Comparison of ENCODE assay signal across 14 cellular contexts in the genomic region with DNA sequence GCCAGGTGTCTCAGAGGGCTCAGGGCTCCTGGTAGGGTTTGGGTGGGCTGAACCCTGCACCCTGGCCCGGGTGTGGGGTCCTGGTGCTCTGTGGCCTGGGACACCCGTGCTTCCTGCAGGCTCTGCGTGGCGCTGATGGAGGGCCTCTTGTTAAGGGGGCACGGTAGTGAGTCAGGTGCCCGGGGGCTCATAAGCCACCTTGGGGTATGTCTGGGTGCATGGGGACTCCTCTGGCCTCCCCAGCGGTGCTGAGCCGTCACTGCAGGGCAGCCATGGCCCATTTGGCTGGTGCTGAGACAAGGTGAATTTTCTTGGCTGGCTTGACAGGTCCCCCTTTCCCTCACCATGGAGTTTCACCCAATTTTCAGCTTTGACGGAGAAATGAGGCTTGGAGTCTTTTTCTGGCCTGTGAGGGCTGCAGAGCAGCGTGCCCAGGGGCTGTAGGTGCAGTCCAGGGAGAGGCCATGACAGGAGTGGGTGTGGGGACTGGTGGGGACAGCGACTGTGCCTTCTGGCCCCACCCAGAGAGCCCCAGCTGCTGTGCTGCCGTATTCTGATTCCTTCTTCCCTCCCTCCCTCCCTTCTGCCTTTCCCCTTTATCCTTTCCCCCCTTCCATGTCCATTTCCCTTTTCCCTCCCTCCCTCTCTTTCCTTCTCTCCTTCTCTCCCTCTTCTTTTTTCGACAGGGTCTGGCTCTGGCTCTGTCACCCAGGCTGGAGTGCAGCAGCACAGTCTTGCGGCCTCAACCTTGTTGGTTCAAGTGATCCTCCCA. TPM values are rescaled to one million over a fixed set of nuclear protein-coding genes. Genes with fewer than 3 reads are reported as not detected.
DNase-seq lines count a peak whose midpoint lies in the region; ATAC-seq, FAIRE-seq and TF ChIP-seq lines count a peak whose summit lies in the region.
"Had no signal": no experiment of that assay in that cellular context is flagged by ENCODE, and none has a peak within 500 bp of the region (broad histone marks: within the 10 kb centered on the region; RNA-seq: fewer than 3 reads in every experiment).

No MANE protein-coding gene starts in this region.

- H3K27ac ChIP-seq in CD4-positive, alpha-beta memory T cell (ENCODE audit: low read depth, low read length): no peak overlapping the region
- H3K27ac ChIP-seq in HEK293 (ENCODE audit: extremely low read depth, low read depth, low read length) (peak overlapping the region; percentile 28; the same call in 1 of the 2 replicates), H1 (ENCODE audit: low read depth, low read length) (no peak overlapping the region)
- H3K27ac ChIP-seq: gastrocnemius medialis, pancreas had no signal

- TF ChIP-seq POLR2A in H1 (IDR thresholded peaks at IDR 0.05; ENCODE audit: control extremely low read depth in 1 of 2, low read depth in 2 of 2, low read length in 2 of 2): no peak

- H3K9ac ChIP-seq in H1 (replicated peaks in 1 of 4; ENCODE audit: extremely low read depth in 1 of 4, low read depth in 3 of 4, low read length in 3 of 4): no peak overlapping the region

- CTCF ChIA-PET in CD4-positive, alpha-beta memory T cell (lab: Charles Lee; ENCODE audit: partially characterized antibody): no interaction called here
- CTCF ChIA-PET in HEK293 (lab: Yijun Ruan, JAX): no interaction called here
- CTCF ChIA-PET in H1 (lab: Charles Lee; ENCODE audit: partially characterized antibody): interaction anchor here (1.8 to 2.2 kb wide), 2 partner anchors 9 to 40 kb away, joined by 5 read pairs; no protein-coding TSS in a partner anchor

- no peak overlapping the region for H2BK15ac ChIP-seq in H1 (ENCODE audit: low read length)

- H4K20me1 ChIP-seq in H1 (replicated peaks in 1 of 2; ENCODE audit: control insufficient read depth in 1 of 2, insufficient read depth in 2 of 2, low read length in 2 of 2): peaks cover 31 to 59% of the 10 kb centered on the region in 2 experiments

- no peak overlapping the region for H4K5ac ChIP-seq in H1 (ENCODE audit: insufficient read length, low read depth, low read length)

- H3K18ac ChIP-seq in H1 (ENCODE audit: extremely low read depth, low read length): no peak overlapping the region

- H2BK20ac ChIP-seq in H1 (ENCODE audit: low read length): no peak overlapping the region

- H3K4me3 Mint-ChIP-seq in CD4-positive, alpha-beta memory T cell: peak overlapping the region in 4 of 8 donors; percentile 7 to 61 (median 27)
- no peak overlapping the region for H3K4me3 Mint-ChIP-seq in natural killer cell treated with Interleukin-12 subunit alpha and Interleukin-12 subunit beta and Interleukin-15 and Interleukin-18, amount 100 ng/mL, for 72 hours

- no peak for TF ChIP-seq RAD21 in H1 (IDR thresholded peaks at IDR 0.05 in 1 of 2, conservative IDR thresholded peaks at IDR 0.05 in 1 of 2; ENCODE audit: low read depth in 2 of 2, low read length in 2 of 2)

- H3K23ac ChIP-seq in H1 (ENCODE audit: insufficient read length): no peak overlapping the region

- TF ChIP-seq CTCF in HEK293 (tag by site-specific recombination; IDR thresholded peaks at IDR 0.05): no peak
- no peak for TF ChIP-seq CTCF in H1 (IDR thresholded peaks at IDR 0.05; ENCODE audit: control extremely low read depth in 1 of 3, insufficient read depth in 1 of 3, low read depth in 1 of 3, low read length in 3 of 3)

- POLR2A ChIA-PET in CD4-positive, alpha-beta memory T cell (lab: Charles Lee; ENCODE audit: partially characterized antibody): interaction anchor here (1.2 kb wide), 1 partner anchor 12 kb away, joined by 6 read pairs; no protein-coding TSS in a partner anchor
- POLR2A ChIA-PET in HEK293 (lab: Yijun Ruan, JAX) (interaction anchor here (0.6 kb wide), 1 partner anchor 33 kb away, joined by 3 read pairs; no protein-coding TSS in a partner anchor), H1 (lab: Charles Lee; ENCODE audit: partially characterized antibody) (interaction anchor here (1.6 kb wide), 1 partner anchor 23 kb away, joined by 3 read pairs; no protein-coding TSS in a partner anchor)

- H3K36me3 ChIP-seq in CD4-positive, alpha-beta memory T cell (ENCODE audit: insufficient read depth, low read length): no peaks in the 10 kb centered on the region
- H3K36me3 ChIP-seq in HEK293 (ENCODE audit: control insufficient read depth in 2 of 2, insufficient read depth in 1 of 2, low read length in 2 of 2) (peaks cover 0 to 13% of the 10 kb centered on the region in 2 experiments; a peak in 2 of 3 replicates), H1 (ENCODE audit: control insufficient read depth in 2 of 4, insufficient read depth in 4 of 4, low read length in 3 of 4) (no peaks in the 10 kb centered on the region)
- H3K36me3 ChIP-seq: gastrocnemius medialis, pancreas had no signal

- no peak overlapping the region for H4K91ac ChIP-seq in H1 (replicated peaks; ENCODE audit: insufficient read length, low read length)

- peaks cover 28 to 78% (median 51%) of the 10 kb centered on the region in 4 donors for H3K4me1 Mint-ChIP-seq in CD4-positive, alpha-beta memory T cell
- H3K4me1 Mint-ChIP-seq in natural killer cell treated with Interleukin-12 subunit alpha and Interleukin-12 subunit beta and Interleukin-15 and Interleukin-18, amount 100 ng/mL, for 72 hours (ENCODE audit: low read depth in 2 of 2): peaks cover 20 to 28% of the 10 kb centered on the region in 2 donors

- ATAC-seq in natural killer cell treated with Interleukin-12 subunit alpha and Interleukin-12 subunit beta and Interleukin-15 and Interleukin-18, amount 100 ng/mL, for 72 hours: no peak
- ATAC-seq: gastrocnemius medialis had no signal

- intact Hi-C loops in CD4-positive, alpha-beta memory T cell (cut with micrococcal nuclease): no loop called here

- no peak overlapping the region for H3K56ac ChIP-seq in H1 (replicated peaks; ENCODE audit: insufficient read length, low read depth, low read length)

- no peak for FAIRE-seq in H1 (lab: Jason Lieb, UNC)
- FAIRE-seq: pancreas had no signal

- peak overlapping the region; percentile 63; the same call in 1 of the 2 replicates for H2BK5ac ChIP-seq in H1 (ENCODE audit: low read depth, low read length)

- no peak overlapping the region for H2BK12ac ChIP-seq in H1 (ENCODE audit: low read depth, low read length)

- H3K4me3 ChIP-seq in CD4-positive, alpha-beta memory T cell (ENCODE audit: low read length in 2 of 2): no peak overlapping the region
- no peak overlapping the region for H3K4me3 ChIP-seq in HEK293 (ENCODE audit: low read depth, low read length)
- H3K4me3 ChIP-seq in H1 (ENCODE audit: extremely low read depth in 1 of 4, insufficient read depth in 2 of 4, low read depth in 3 of 4, low read length in 4 of 4): no peak overlapping the region
- H3K4me3 ChIP-seq: gastrocnemius medialis, pancreas had no signal

- H3K9me3 ChIP-seq in CD4-positive, alpha-beta memory T cell (ENCODE audit: control insufficient read depth in 1 of 2, low read length in 2 of 2): no peaks in the 10 kb centered on the region
- H3K9me3 ChIP-seq in HEK293 (ENCODE audit: control insufficient read depth, insufficient read depth, low read depth, low read length) (no peaks in the 10 kb centered on the region), H1 (ENCODE audit: insufficient read depth in 2 of 2, low read depth in 1 of 2, low read length in 1 of 2) (no peaks in the 10 kb centered on the region)
- H3K9me3 ChIP-seq: gastrocnemius medialis, pancreas had no signal

- no peaks in the 10 kb centered on the region for H3K27me3 ChIP-seq in CD4-positive, alpha-beta memory T cell (ENCODE audit: insufficient read depth, low read length)
- H3K27me3 ChIP-seq in H1 (replicated peaks in 1 of 4; ENCODE audit: control insufficient read depth in 3 of 4, extremely low read depth in 1 of 4, insufficient read depth in 3 of 4, low read length in 3 of 4): no peaks in the 10 kb centered on the region
- H3K27me3 ChIP-seq: gastrocnemius medialis, pancreas had no signal

- DNase-seq in CD4-positive, alpha-beta memory T cell: no peak
- DNase-seq in H1 (ENCODE audit: low read depth in 1 of 2, low spot score in 2 of 2): no peak
- DNase-seq in natural killer cell treated with Interleukin-12 subunit alpha and Interleukin-12 subunit beta and Interleukin-15 and Interleukin-18, amount 100 ng/mL, for 72 hours (ENCODE audit: low spot score): peak; percentile 34
- no peak for DNase-seq in DMS 273 treated with DMSO at 0.1 percent for 48 hours (lab: John Stamatoyannopoulos, UW)
- DNase-seq in epidermal melanocyte (ENCODE audit: insufficient read length, low spot score): no peak
- no peak for DNase-seq in effector CD8-positive, alpha-beta T cell (lab: John Stamatoyannopoulos, UW)
- DNase-seq: activated effector memory CD4-positive, alpha-beta T cell treated with anti-CD3 and anti-CD28 coated beads, Interleukin-2, amount 50 U/mL, for 16 hours; anterior cingulate cortex; gastrocnemius medialis; GOT3; NCI-H187; stimulated activated CD4-positive, alpha-beta T cell treated with anti-CD3 and anti-CD28 coated beads, Interleukin-1b, Interleukin-23, amount 100 ng/mL, for 48 hours had no signal

- H3K79me2 ChIP-seq in H1 (ENCODE audit: control insufficient read depth in 1 of 2, insufficient read depth in 2 of 2, low read length in 2 of 2): peaks cover 43 to 99% of the 10 kb centered on the region in 2 experiments; a peak in 3 of 4 replicates

- H3K36me3 Mint-ChIP-seq in CD4-positive, alpha-beta memory T cell: peaks cover 3 to 8% of the 10 kb centered on the region in 2 donors
- no peaks in the 10 kb centered on the region for H3K36me3 Mint-ChIP-seq in natural killer cell treated with Interleukin-12 subunit alpha and Interleukin-12 subunit beta and Interleukin-15 and Interleukin-18, amount 100 ng/mL, for 72 hours

- no peak overlapping the region for H3K14ac ChIP-seq in H1 (ENCODE audit: insufficient read length)

- H2AFZ ChIP-seq in H1 (ENCODE audit: low read length): no peak overlapping the region

- no peak for TF ChIP-seq EP300 in H1 (IDR thresholded peaks at IDR 0.05; ENCODE audit: borderline replicate concordance in 1 of 2, low read depth in 2 of 2, low read length in 2 of 2)

- no peak overlapping the region for H2AK5ac ChIP-seq in H1 (ENCODE audit: low read depth, low read length)

- no peaks in the 10 kb centered on the region for H3K23me2 ChIP-seq in H1 (ENCODE audit: low read depth, low read length)

- H3K9me3 Mint-ChIP-seq in CD4-positive, alpha-beta memory T cell: peaks cover 0 to 3% (median 0%) of the 10 kb centered on the region in 8 donors
- no peaks in the 10 kb centered on the region for H3K9me3 Mint-ChIP-seq in natural killer cell treated with Interleukin-12 subunit alpha and Interleukin-12 subunit beta and Interleukin-15 and Interleukin-18, amount 100 ng/mL, for 72 hours

- H3K79me1 ChIP-seq in H1 (ENCODE audit: low read depth, low read length): peaks cover 28% of the 10 kb centered on the region

- H3K4me1 ChIP-seq in CD4-positive, alpha-beta memory T cell (ENCODE audit: insufficient read depth, low read length): peaks cover 90% of the 10 kb centered on the region
- H3K4me1 ChIP-seq in HEK293 (ENCODE audit: control insufficient read depth, insufficient read depth, low read length): peaks cover 13% of the 10 kb centered on the region
- peaks cover 0 to 27% (median 17%) of the 10 kb centered on the region in 4 experiments; a peak in 5 of 7 replicates for H3K4me1 ChIP-seq in H1 (replicated peaks in 1 of 4; ENCODE audit: control insufficient read depth in 3 of 4, insufficient read depth in 4 of 4, low read length in 3 of 4)
- H3K4me1 ChIP-seq: pancreas had no signal

- no peak overlapping the region for H2BK120ac ChIP-seq in H1 (replicated peaks; ENCODE audit: low read depth, low read length)

- no peak overlapping the region for H3K4ac ChIP-seq in H1 (replicated peaks; ENCODE audit: insufficient read length, low read depth, low read length)

- peak overlapping the region; percentile 2 to 87 (median 57) for H3K27ac Mint-ChIP-seq in CD4-positive, alpha-beta memory T cell
- H3K27ac Mint-ChIP-seq in natural killer cell treated with Interleukin-12 subunit alpha and Interleukin-12 subunit beta and Interleukin-15 and Interleukin-18, amount 100 ng/mL, for 72 hours: no peak overlapping the region

- no peaks in the 10 kb centered on the region for H3K27me3 Mint-ChIP-seq in CD4-positive, alpha-beta memory T cell
- H3K27me3 Mint-ChIP-seq in natural killer cell treated with Interleukin-12 subunit alpha and Interleukin-12 subunit beta and Interleukin-15 and Interleukin-18, amount 100 ng/mL, for 72 hours: no peaks in the 10 kb centered on the region

- H4K8ac ChIP-seq in H1 (ENCODE audit: extremely low read depth, insufficient read depth, low read length): peak overlapping the region; percentile 57; the same call in 1 of the 2 replicates

- no peak overlapping the region for H3K4me2 ChIP-seq in H1 (ENCODE audit: insufficient read depth in 1 of 2, low read depth in 2 of 2, low read length in 2 of 2)

- WGBS in H1 (ENCODE audit: extremely low coverage in 1 of 2, insufficient coverage in 1 of 2, insufficient read length in 1 of 2, insufficient replicate concordance in 2 of 2, low coverage in 1 of 2, low lambda C conversion rate in 2 of 2, missing lambda C conversion rate in 1 of 2), 2 experiments: 90% methylated on average over 14 of the region's 14 CpGs; no CpG with 5 or more reads in 1 of the 2 experiments

RNA-seq across cellular contexts. Expression of gene SKI, which starts 40.4 kb away (rescaled TPM):
- total RNA-seq in CD4-positive, alpha-beta memory T cell: 100 to 1,000 TPM in 1 of 2 experiments, 10 to 100 TPM in 1; 96.1 to 104 TPM
- under 1 TPM; 0.08 to 0.86 TPM for polyA plus RNA-seq in CD4-positive, alpha-beta memory T cell
- 80.2 and 87.6 TPM in 2 replicates for total RNA-seq in H1 (2021; fragmentation: NEBNext Ultra II Directional; extraction: Animal tissue kit (Norgen Biotek cat#: 25700))
- 8.3 and 14.5 TPM in 2 replicates for polyA plus RNA-seq in H1 (2011; rRNA removed)
- polyA plus RNA-seq in H1 (2011; cell fraction: cytosol; rRNA removed): 8.6 TPM
- 19.2 TPM for polyA plus RNA-seq in H1 (2011; cell fraction: nucleus; rRNA removed)
- 24.8 to 35.9 TPM (median 32.3 TPM) in 4 replicates for polyA plus RNA-seq in H1 (2012, experiment 1 of 2)
- polyA plus RNA-seq in H1 (2012, experiment 2 of 2): 36.5 TPM
- polyA plus RNA-seq in H1 (2013, experiment 1 of 2): 40.2 TPM
- polyA plus RNA-seq in H1 (2013, experiment 2 of 2): 39.7 TPM
- polyA minus RNA-seq in H1 (2011; rRNA and poly(A)+ RNA removed): 6.3 and 7.3 TPM in 2 replicates
- polyA minus RNA-seq in H1 (2011; cell fraction: cytosol; rRNA and poly(A)+ RNA removed): 30.0 TPM
- polyA minus RNA-seq in H1 (2011; cell fraction: nucleus; rRNA and poly(A)+ RNA removed): 27.1 TPM
- total RNA-seq in natural killer cell treated with Interleukin-12 subunit alpha and Interleukin-12 subunit beta and Interleukin-15 and Interleukin-18, amount 100 ng/mL, for 72 hours: 10 to 100 TPM; 16.5 to 42.7 TPM

Comparison
In these comparisons a context has a peak if more than half of its experiments do, and no peak if none do; other contexts are left out.
1. H3K27ac Mint-ChIP-seq: peak in CD4-positive, alpha-beta memory T cell (7 of 7); none in natural killer cell treated with Interleukin-12 subunit alpha and Interleukin-12 subunit beta and Interleukin-15 and Interleukin-18, amount 100 ng/mL, for 72 hours (0 of 2).